Comparison of ENCODE assay signal across 16 cellular contexts in the genomic region with DNA sequence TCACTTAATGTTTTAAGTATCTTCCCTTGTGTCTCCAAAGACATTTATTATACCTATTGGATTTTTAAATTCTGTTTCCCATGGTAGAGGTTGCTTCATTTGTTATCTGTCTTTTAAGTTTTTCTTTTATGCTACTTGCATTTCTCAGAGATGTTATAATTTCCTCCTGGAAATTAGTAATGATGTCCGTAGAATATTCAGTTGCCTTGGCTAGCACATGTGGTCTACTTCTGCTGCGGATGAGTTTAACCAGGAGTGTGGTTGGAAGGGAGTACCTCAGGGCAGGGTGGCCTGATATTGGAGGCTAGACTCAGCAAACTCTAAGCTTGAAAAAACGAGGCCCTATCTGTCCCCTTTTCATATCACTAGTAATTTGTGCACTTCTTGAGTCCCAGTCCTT. TPM values are rescaled to one million over a fixed set of nuclear protein-coding genes. Genes with fewer than 3 reads are reported as not detected.
DNase-seq lines count a peak whose midpoint lies in the region; ATAC-seq and TF ChIP-seq lines count a peak whose summit lies in the region.
"Had no signal": no experiment of that assay in that cellular context is flagged by ENCODE, and none has a peak within 500 bp of the region (broad histone marks: within the 10 kb centered on the region; RNA-seq: fewer than 3 reads in every experiment).

No MANE protein-coding gene starts in this region.

- H3K27ac Mint-ChIP-seq in activated naive CD4-positive, alpha-beta T cell treated with anti-CD3 and anti-CD28 coated beads, Interleukin-2, amount 50 U/mL, for 24 hours, result peak overlapping the region; percentile 97
- peak overlapping the region in 1 of 2 donors; percentile 99 for H3K27ac Mint-ChIP-seq in activated naive CD4-positive, alpha-beta T cell treated with anti-CD3 and anti-CD28 coated beads, Interleukin-2, amount 50 U/mL, for 72 hours
- H3K27ac Mint-ChIP-seq in T-cell, result peak overlapping the region; percentile 90 to 93
- H3K27ac Mint-ChIP-seq in stimulated activated effector memory CD8-positive, alpha-beta T cell treated with anti-CD3 and anti-CD28 coated beads, Interleukin-12 subunit alpha, Interleukin-12 subunit beta, amount 100 ng/mL, for 72 hours, result peak overlapping the region; percentile 89
- H3K27ac Mint-ChIP-seq: HFFc6 had no signal

- no peaks in the 10 kb centered on the region for H3K9me3 Mint-ChIP-seq in activated naive CD4-positive, alpha-beta T cell treated with anti-CD3 and anti-CD28 coated beads, Interleukin-2, amount 50 U/mL, for 24 hours
- H3K9me3 Mint-ChIP-seq in activated naive CD4-positive, alpha-beta T cell treated with anti-CD3 and anti-CD28 coated beads, Interleukin-2, amount 50 U/mL, for 72 hours, result no peaks in the 10 kb centered on the region
- no peaks in the 10 kb centered on the region for H3K9me3 Mint-ChIP-seq in T-cell
- no peaks in the 10 kb centered on the region for H3K9me3 Mint-ChIP-seq in stimulated activated effector memory CD8-positive, alpha-beta T cell treated with anti-CD3 and anti-CD28 coated beads, Interleukin-12 subunit alpha, Interleukin-12 subunit beta, amount 100 ng/mL, for 72 hours
- H3K9me3 Mint-ChIP-seq: HFFc6 had no signal

- TF ChIP-seq CTCF in fibroblast of the aortic adventitia (IDR thresholded peaks at IDR 0.05; ENCODE audit: insufficient read depth, low read length), result no peak

- no peak overlapping the region for H3K4me3 Mint-ChIP-seq in activated naive CD4-positive, alpha-beta T cell treated with anti-CD3 and anti-CD28 coated beads, Interleukin-2, amount 50 U/mL, for 24 hours
- H3K4me3 Mint-ChIP-seq in T-cell, result no peak overlapping the region
- H3K4me3 Mint-ChIP-seq in stimulated activated effector memory CD8-positive, alpha-beta T cell treated with anti-CD3 and anti-CD28 coated beads, Interleukin-12 subunit alpha, Interleukin-12 subunit beta, amount 100 ng/mL, for 72 hours, result no peak overlapping the region
- H3K4me3 Mint-ChIP-seq: HFFc6 had no signal

- H3K4me3 ChIP-seq in fibroblast of the aortic adventitia (ENCODE audit: low read depth, low read length), result no peak overlapping the region

- no peak for ATAC-seq in activated naive CD4-positive, alpha-beta T cell treated with anti-CD3 and anti-CD28 coated beads, Interleukin-2, amount 50 U/mL, for 72 hours
- no peak for ATAC-seq in T-cell (replicated peaks in 1 of 4)
- no peak for ATAC-seq in stimulated activated effector memory CD8-positive, alpha-beta T cell treated with anti-CD3 and anti-CD28 coated beads, Interleukin-12 subunit alpha, Interleukin-12 subunit beta, amount 100 ng/mL, for 72 hours

- peaks cover 52% of the 10 kb centered on the region for H3K4me1 Mint-ChIP-seq in activated naive CD4-positive, alpha-beta T cell treated with anti-CD3 and anti-CD28 coated beads, Interleukin-2, amount 50 U/mL, for 24 hours
- H3K4me1 Mint-ChIP-seq in T-cell, result peaks cover 47 to 59% (median 48%) of the 10 kb centered on the region in 3 donors
- peaks cover 59% of the 10 kb centered on the region for H3K4me1 Mint-ChIP-seq in stimulated activated effector memory CD8-positive, alpha-beta T cell treated with anti-CD3 and anti-CD28 coated beads, Interleukin-12 subunit alpha, Interleukin-12 subunit beta, amount 100 ng/mL, for 72 hours

- POLR2A ChIA-PET in T-cell (lab: Charles Lee), result no interaction called here

- CTCF ChIA-PET in T-cell (lab: Charles Lee), result interaction anchor here (0.8 to 5.2 kb wide), 12 partner anchors 9 to 53 kb away, joined by 3 to 30 read pairs (median 4); a partner anchor contains a TSS

- no peak for DNase-seq in activated naive CD4-positive, alpha-beta T cell treated with anti-CD3 and anti-CD28 coated beads, Interleukin-2, amount 50 U/mL, for 72 hours (ENCODE audit: low spot score in 2 of 2)
- DNase-seq in T-cell (no peak), fibroblast of the aortic adventitia (ENCODE audit: low read depth) (peak; percentile 7), NCI-H1048 (lab: John Stamatoyannopoulos, UW) (no peak), NCI-H446 treated with DMSO at 0.1 percent for 48 hours (lab: John Stamatoyannopoulos, UW) (no peak), midbrain (lab: John Stamatoyannopoulos, UW) (no peak)
- no peak for DNase-seq in stimulated activated effector memory CD8-positive, alpha-beta T cell treated with anti-CD3 and anti-CD28 coated beads, Interleukin-12 subunit alpha, Interleukin-12 subunit beta, amount 100 ng/mL, for 72 hours (ENCODE audit: low spot score in 2 of 2)
- DNase-seq: DMS153; NCI-H1092 treated with DMSO at 0.1 percent for 48 hours; NCI-H2107; NCI-H2227 treated with DMSO at 0.1 percent for 48 hours; NCI-H524 treated with DMSO at 0.1 percent for 48 hours; NK-92 treated with Interleukin-12 subunit alpha and Interleukin-12 subunit beta, amount 100 ng/mL, for 24 hours; SHP77 had no signal

- H3K27me3 Mint-ChIP-seq in activated naive CD4-positive, alpha-beta T cell treated with anti-CD3 and anti-CD28 coated beads, Interleukin-2, amount 50 U/mL, for 24 hours, result no peaks in the 10 kb centered on the region
- no peaks in the 10 kb centered on the region for H3K27me3 Mint-ChIP-seq in T-cell

- no peaks in the 10 kb centered on the region for H3K36me3 Mint-ChIP-seq in activated naive CD4-positive, alpha-beta T cell treated with anti-CD3 and anti-CD28 coated beads, Interleukin-2, amount 50 U/mL, for 24 hours
- peaks cover 6 to 51% of the 10 kb centered on the region in 2 donors for H3K36me3 Mint-ChIP-seq in activated naive CD4-positive, alpha-beta T cell treated with anti-CD3 and anti-CD28 coated beads, Interleukin-2, amount 50 U/mL, for 72 hours
- no peaks in the 10 kb centered on the region for H3K36me3 Mint-ChIP-seq in T-cell
- no peaks in the 10 kb centered on the region for H3K36me3 Mint-ChIP-seq in stimulated activated effector memory CD8-positive, alpha-beta T cell treated with anti-CD3 and anti-CD28 coated beads, Interleukin-12 subunit alpha, Interleukin-12 subunit beta, amount 100 ng/mL, for 72 hours

RNA-seq across cellular contexts. Expression of a gene that starts 8.8 kb away (rescaled TPM):
- total RNA-seq in activated naive CD4-positive, alpha-beta T cell treated with anti-CD3 and anti-CD28 coated beads, Interleukin-2, amount 50 U/mL, for 72 hours, result 100 to 1,000 TPM; 342 to 426 TPM
- total RNA-seq in T-cell (1,000 to 10,000 TPM; 1,049 to 1,157 (median 1,125) TPM), fibroblast of the aortic adventitia (ENCODE audit: low replicate concordance) (14.4 and 19.5 TPM in 2 replicates)

Comparison
In these comparisons a context has a peak if more than half of its experiments do, and no peak if none do; other contexts are left out.
1. RNA of a gene that starts 8.8 kb away (total RNA-seq): 1,049 to 1,157 TPM in T-cell and 342 to 426 TPM in activated naive CD4-positive, alpha-beta T cell treated with anti-CD3 and anti-CD28 coated beads, Interleukin-2, amount 50 U/mL, for 72 hours; 14.4 to 19.5 TPM in fibroblast of the aortic adventitia; every median in the first group is over 10 times any median in the second.